ENCODE assay signal across 8 cellular contexts in genomic region chr7:134458341-134458805, GRCh38. TPM values are rescaled to one million over a fixed set of nuclear protein-coding genes. Genes with fewer than 3 reads are reported as not detected.
A peak's percentile ranks its signal among the peaks of the same experiment; 100 is the strongest.
DNase-seq lines count a peak whose midpoint lies in the region; ATAC-seq and TF ChIP-seq lines count a peak whose summit lies in the region.

No MANE protein-coding gene starts in this region.

- no peaks in the 10 kb centered on the region for H3K9me3 ChIP-seq in NT2/D1 (ENCODE audit: insufficient read depth, low read length)
- H3K9me3 ChIP-seq in fibroblast of lung (ENCODE audit: control insufficient read depth, insufficient read depth, low read depth, low read length) = no peaks in the 10 kb centered on the region
- H3K9me3 ChIP-seq in stomach = no peaks in the 10 kb centered on the region

- H3K9ac ChIP-seq in NT2/D1 (ENCODE audit: insufficient read length, low read depth) (peak overlapping the region; percentile 86), fibroblast of lung (ENCODE audit: insufficient read depth, low read length) (peak overlapping the region; percentile 78)

- no peak overlapping the region for H3K27ac Mint-ChIP-seq in activated T-cell treated with anti-CD3 and anti-CD28 coated beads, Interleukin-2, amount 50 U/mL, for 72 hours
- H3K27ac Mint-ChIP-seq in nephron = peak overlapping the region in 2 of 3 experiments; percentile 45 to 79

- H3K4me1 Mint-ChIP-seq in activated T-cell treated with anti-CD3 and anti-CD28 coated beads, Interleukin-2, amount 50 U/mL, for 72 hours (ENCODE audit: low read depth) = peaks cover 55% of the 10 kb centered on the region
- H3K4me1 Mint-ChIP-seq in nephron = peaks cover 33% of the 10 kb centered on the region

- H3K4me3 Mint-ChIP-seq in activated T-cell treated with anti-CD3 and anti-CD28 coated beads, Interleukin-2, amount 50 U/mL, for 72 hours = peak overlapping the region; percentile 85 to 87
- peak overlapping the region; percentile 87 to 90 (median 89) for H3K4me3 Mint-ChIP-seq in nephron

- H3K27me3 ChIP-seq in NT2/D1 (ENCODE audit: insufficient read depth, insufficient read length) (no peaks in the 10 kb centered on the region), fibroblast of lung (ENCODE audit: control insufficient read depth, insufficient read depth, low read length) (no peaks in the 10 kb centered on the region), stomach (no peaks in the 10 kb centered on the region)

- H3K27me3 Mint-ChIP-seq in activated T-cell treated with anti-CD3 and anti-CD28 coated beads, Interleukin-2, amount 50 U/mL, for 72 hours (ENCODE audit: low read depth) = no peaks in the 10 kb centered on the region
- H3K27me3 Mint-ChIP-seq in nephron (ENCODE audit: low read depth) = no peaks in the 10 kb centered on the region

- no peaks in the 10 kb centered on the region for H3K4me1 ChIP-seq in NT2/D1 (ENCODE audit: insufficient read depth, insufficient read length)
- H3K4me1 ChIP-seq in fibroblast of lung (ENCODE audit: control insufficient read depth, extremely low read depth, insufficient read depth, low read length) = peaks cover 18% of the 10 kb centered on the region
- peaks cover 8 to 38% (median 24%) of the 10 kb centered on the region in 4 donors for H3K4me1 ChIP-seq in stomach

- H3K9me3 Mint-ChIP-seq in activated T-cell treated with anti-CD3 and anti-CD28 coated beads, Interleukin-2, amount 50 U/mL, for 72 hours = no peaks in the 10 kb centered on the region
- no peaks in the 10 kb centered on the region for H3K9me3 Mint-ChIP-seq in nephron

- DNase-seq in AG09309 (ENCODE audit: low read depth) (no peak), NT2/D1 (ENCODE audit: low read depth, low spot score) (peak; percentile 38), fibroblast of lung (ENCODE audit: low read depth in 2 of 2) (peak; percentile 41 to 46), stomach (peak; percentile 47)
- peak; percentile 71 to 74 for DNase-seq in activated T-cell treated with anti-CD3 and anti-CD28 coated beads, Interleukin-2, amount 50 U/mL, for 72 hours

- H3K79me2 ChIP-seq in fibroblast of lung (ENCODE audit: control insufficient read depth, insufficient read depth, low read length) = peaks cover 6% of the 10 kb centered on the region

- peak overlapping the region; percentile 82 for H2AFZ ChIP-seq in fibroblast of lung (ENCODE audit: low read length)

- H3K4me2 ChIP-seq in fibroblast of lung (ENCODE audit: extremely low read depth, insufficient read depth, low read length) = peak overlapping the region; percentile 87

- intact Hi-C loops in stomach (cut with DNase I; ENCODE audit: low total_unique reads) = no loop called here

- ATAC-seq in GM18861 (IDR thresholded peaks at IDR 0.05; ENCODE audit: unreplicated experiment) (peak; percentile 31), HG03095 (IDR thresholded peaks at IDR 0.05; ENCODE audit: unreplicated experiment) (peak; percentile 41)
- ATAC-seq in activated T-cell treated with anti-CD3 and anti-CD28 coated beads, Interleukin-2, amount 50 U/mL, for 72 hours (replicated peaks in 1 of 2) = peak; percentile 64 to 65

- no peak for TF ChIP-seq EP300 in stomach (IDR thresholded peaks at IDR 0.05)

- WGBS in stomach, 5 donors = 1 to 3% (median 1%) methylated on average over 17 to 37 of the region's 37 CpGs

- peaks cover 24% of the 10 kb centered on the region for H3K36me3 ChIP-seq in NT2/D1 (ENCODE audit: insufficient read depth, insufficient read length, low read length)
- H3K36me3 ChIP-seq in fibroblast of lung (ENCODE audit: control insufficient read depth, insufficient read depth, low read length) = no peaks in the 10 kb centered on the region
- H3K36me3 ChIP-seq in stomach = peaks cover 0 to 13% (median 2%) of the 10 kb centered on the region in 4 donors

- TF ChIP-seq CTCF in AG09309 (IDR thresholded peaks at IDR 0.05; ENCODE audit: control insufficient read depth, insufficient read depth, low read depth, low read length, missing control alignments) = peak; percentile 41
- peak in 1 of 2 donors; percentile 39 for TF ChIP-seq CTCF in fibroblast of lung (conservative IDR thresholded peaks at IDR 0.05 in 1 of 2, IDR thresholded peaks at IDR 0.05 in 1 of 2; ENCODE audit: low read depth in 1 of 2, low read length in 2 of 2)
- TF ChIP-seq CTCF in nephron (IDR thresholded peaks at IDR 0.05; ENCODE audit: unreplicated experiment in 3 of 3) = peak in 2 of 3 experiments; percentile 15 to 16
- TF ChIP-seq CTCF in stomach (IDR thresholded peaks at IDR 0.05) = peak in 4 of 7 experiments; percentile 11 to 33 (median 20)

- no peak for TF ChIP-seq POLR2A in stomach (IDR thresholded peaks at IDR 0.05)

- H3K4me3 ChIP-seq in AG09309 (ENCODE audit: control insufficient read depth, low read depth, low read length) (peak overlapping the region; percentile 82), NT2/D1 (ENCODE audit: insufficient read length, low read depth) (peak overlapping the region; percentile 79), fibroblast of lung (replicated peaks in 1 of 4; ENCODE audit: control extremely low read depth in 1 of 4, insufficient read depth in 1 of 4, low read depth in 3 of 4, low read length in 4 of 4) (peak overlapping the region; percentile 74 to 83 (median 78)), stomach (peak overlapping the region; percentile 91 to 94 (median 94))

- peaks cover 0 to 4% of the 10 kb centered on the region in 2 donors for H3K36me3 Mint-ChIP-seq in activated T-cell treated with anti-CD3 and anti-CD28 coated beads, Interleukin-2, amount 50 U/mL, for 72 hours (ENCODE audit: insufficient read depth in 2 of 2)
- peaks cover 14% of the 10 kb centered on the region for H3K36me3 Mint-ChIP-seq in nephron (ENCODE audit: low read depth)

- peak overlapping the region; percentile 72 for H3K27ac ChIP-seq in fibroblast of lung (ENCODE audit: insufficient read depth, low read length)
- peak overlapping the region; percentile 88 to 92 (median 90) for H3K27ac ChIP-seq in stomach

- H4K20me1 ChIP-seq in fibroblast of lung (ENCODE audit: control insufficient read depth, extremely low read depth, insufficient read depth, low read length) = no peaks in the 10 kb centered on the region

RNA-seq across cellular contexts. Expression of gene AKR1B1, which starts 0.5 kb away (rescaled TPM):
- 100 to 1,000 TPM in 1 of 2 donors, 10 to 100 TPM in 1; 95.1 to 117 TPM for total RNA-seq in activated T-cell treated with anti-CD3 and anti-CD28 coated beads, Interleukin-2, amount 50 U/mL, for 72 hours
- total RNA-seq in fibroblast of lung = 89.6 and 213 TPM in 2 replicates
- 170 and 238 TPM in 2 replicates for polyA plus RNA-seq in fibroblast of lung
- 142 and 209 TPM in 2 replicates for polyA plus RNA-seq in fibroblast of lung (2012)
- 87.7 and 121 TPM in 2 replicates for polyA minus RNA-seq in fibroblast of lung (ENCODE audit: low replicate concordance)
- 100 to 1,000 TPM in 1 of 5 donors, 10 to 100 TPM in 2, 1 to 10 TPM in 2; 2.9 to 186 (median 24.6) TPM for total RNA-seq in stomach
- 100 to 1,000 TPM in 2 of 3 donors, 10 to 100 TPM in 1; 25.8 to 139 (median 104) TPM for polyA plus RNA-seq in stomach
